ENCODE assay signal across 6 cellular contexts in the genomic region with DNA sequence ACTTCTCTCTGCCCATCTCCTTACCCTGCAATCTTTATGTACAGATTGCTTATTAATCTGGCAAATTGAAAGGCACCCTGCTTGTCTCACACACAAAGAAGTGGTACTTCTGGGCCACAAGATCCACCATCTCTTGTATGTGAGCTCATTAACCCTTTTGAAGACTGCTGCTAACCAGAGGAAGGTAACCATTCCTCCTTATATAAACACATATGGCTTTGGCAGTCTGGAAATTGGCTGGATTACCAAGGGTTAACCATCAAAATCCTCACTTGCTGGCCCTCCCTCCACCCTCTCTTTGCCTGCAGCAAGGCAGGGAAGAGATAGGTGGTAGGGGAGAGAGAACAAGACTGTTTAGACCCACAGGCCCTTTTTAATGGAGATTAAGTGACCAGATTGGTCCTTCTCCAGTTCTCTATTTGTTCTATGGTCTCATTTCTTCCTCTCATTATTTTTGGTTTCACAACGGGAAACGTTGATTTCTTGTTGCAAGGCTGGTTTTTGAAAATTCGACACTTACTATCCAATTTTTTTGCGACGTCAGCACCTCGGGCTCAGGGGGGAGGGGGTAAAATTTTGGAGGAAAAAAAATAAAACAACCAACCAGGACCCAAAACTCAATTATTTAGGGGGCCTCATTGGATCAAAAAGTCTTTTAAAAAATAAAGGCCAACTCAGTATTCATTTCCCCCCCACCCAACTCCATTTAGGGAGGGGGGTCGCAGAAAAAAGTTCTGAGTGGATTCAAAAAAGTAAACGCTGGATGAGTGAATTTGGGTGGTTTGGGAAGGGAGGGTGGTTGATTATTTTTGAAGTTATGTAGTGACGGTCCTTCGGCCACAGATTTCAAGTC. TPM values are rescaled to one million over a fixed set of nuclear protein-coding genes. Genes with fewer than 3 reads are reported as not detected.
A peak's percentile ranks its signal among the peaks of the same experiment; 100 is the strongest.
DNase-seq lines count a peak whose midpoint lies in the region; ATAC-seq and TF ChIP-seq lines count a peak whose summit lies in the region.

No MANE protein-coding gene starts in this region.

- peak overlapping the region; percentile 95 for H3K56ac ChIP-seq in H9 (ENCODE audit: insufficient read length, low read depth, low read length)

- peaks cover 4% of the 10 kb centered on the region; the same call in 1 of the 2 replicates for H3K4me1 ChIP-seq in H9 (ENCODE audit: insufficient read depth, low read length)
- peaks cover 37% of the 10 kb centered on the region for H3K4me1 ChIP-seq in OCI-LY7 (ENCODE audit: insufficient read depth, low read length, poor library complexity, severe bottlenecking)
- peaks cover 30 to 36% of the 10 kb centered on the region in 2 donors for H3K4me1 ChIP-seq in duodenal mucosa (ENCODE audit: control insufficient read depth in 1 of 2, insufficient read depth in 2 of 2, low read length in 2 of 2)
- H3K4me1 ChIP-seq in ovary (ENCODE audit: insufficient read depth) = peaks cover 3% of the 10 kb centered on the region

- H3K4me3 Mint-ChIP-seq in H9 = peak overlapping the region; percentile 92 to 97

- peaks cover 32 to 58% (median 49%) of the 10 kb centered on the region in 3 experiments for H3K36me3 Mint-ChIP-seq in H9 (ENCODE audit: insufficient read depth in 1 of 3, low read depth in 3 of 3)

- TF ChIP-seq CTCF in H9 (conservative IDR thresholded peaks at IDR 0.05) (no peak), OCI-LY7 (conservative IDR thresholded peaks at IDR 0.05; ENCODE audit: low read length) (no peak), ovary (IDR thresholded peaks at IDR 0.05) (no peak)

- ATAC-seq in GM18517 (IDR thresholded peaks at IDR 0.05; ENCODE audit: unreplicated experiment) = no peak

- H3K36me3 ChIP-seq in OCI-LY7 (ENCODE audit: insufficient read depth, low read length) (peaks cover 72% of the 10 kb centered on the region), duodenal mucosa (ENCODE audit: control insufficient read depth in 1 of 2, insufficient read depth in 2 of 2, low read length in 2 of 2) (peaks cover 23 to 28% of the 10 kb centered on the region in 2 donors), ovary (no peaks in the 10 kb centered on the region)

- H3K27ac ChIP-seq in H9 (ENCODE audit: insufficient read length, low read depth, low read length) = peak overlapping the region; percentile 90
- peak overlapping the region; percentile 91 for H3K27ac ChIP-seq in OCI-LY7 (ENCODE audit: low read depth, low read length, poor library complexity, severe bottlenecking)
- peak overlapping the region; percentile 98 for H3K27ac ChIP-seq in duodenal mucosa (ENCODE audit: low read depth, low read length)
- H3K27ac ChIP-seq in ovary = peak overlapping the region; percentile 95

- peak overlapping the region; percentile 87 for H3K18ac ChIP-seq in H9 (ENCODE audit: insufficient read length, low read depth, low read length)

- H2BK12ac ChIP-seq in H9 (ENCODE audit: insufficient read length, low read depth, low read length) = no peak overlapping the region

- H2BK5ac ChIP-seq in H9 (ENCODE audit: insufficient read length, low read length) = peak overlapping the region; percentile 59

- H3K4ac ChIP-seq in H9 (ENCODE audit: low read depth, low read length) = no peak overlapping the region; the same call in 1 of the 2 replicates

- no peak overlapping the region for H2AFZ ChIP-seq in H9 (ENCODE audit: low read length)
- no peak overlapping the region for H2AFZ ChIP-seq in OCI-LY7 (ENCODE audit: low read length)

- H4K8ac ChIP-seq in H9 (replicated peaks; ENCODE audit: insufficient read length, low read depth, low read length) = no peak overlapping the region

- H3K9me3 ChIP-seq in H9 (ENCODE audit: control insufficient read depth, low read depth, low read length) (no peaks in the 10 kb centered on the region), OCI-LY7 (ENCODE audit: low read length) (no peaks in the 10 kb centered on the region), duodenal mucosa (ENCODE audit: control insufficient read depth in 1 of 2, low read length in 2 of 2) (no peaks in the 10 kb centered on the region), ovary (no peaks in the 10 kb centered on the region)

- no peak overlapping the region for H3K23ac ChIP-seq in H9 (ENCODE audit: insufficient read length, low read depth, low read length)

- POLR2A ChIA-PET in OCI-LY7 (lab: Charles Lee) = interaction anchor here (0.5 to 2.0 kb wide), 5 partner anchors 50 to 105 kb away, joined by 3 to 8 read pairs (median 3); a partner anchor contains a TSS

- H3K79me2 ChIP-seq in H9 (ENCODE audit: insufficient read depth, low read length) (peaks cover 2% of the 10 kb centered on the region; the same call in 1 of the 2 replicates), OCI-LY7 (ENCODE audit: insufficient read depth, low read depth, low read length) (peaks cover 75% of the 10 kb centered on the region)

- no peaks in the 10 kb centered on the region for H3K9me2 ChIP-seq in OCI-LY7 (ENCODE audit: insufficient read depth, low read length)

- H4K20me1 ChIP-seq in H9 (ENCODE audit: control insufficient read depth, insufficient read depth, insufficient read length) (no peaks in the 10 kb centered on the region), OCI-LY7 (ENCODE audit: insufficient read depth, low read length) (peaks cover 25% of the 10 kb centered on the region; the same call in 1 of the 2 replicates)

- peak overlapping the region; percentile 99 to 100 (median 100) for H3K27ac Mint-ChIP-seq in H9

- 100% methylated on average over 1 of the region's 10 CpGs for WGBS in H9 (ENCODE audit: extremely low coverage, insufficient read length, low lambda C conversion rate)
- 0 to 1% (median 0%) methylated on average over 10 of the region's 10 CpGs for WGBS in ovary, 3 donors

- H2BK20ac ChIP-seq in H9 (ENCODE audit: low read depth, low read length, poor library complexity, severe bottlenecking) = no peak overlapping the region

- H3K27me3 ChIP-seq in H9 (ENCODE audit: insufficient read depth, low read length) = no peaks in the 10 kb centered on the region
- no peaks in the 10 kb centered on the region for H3K27me3 ChIP-seq in duodenal mucosa (ENCODE audit: control insufficient read depth in 1 of 2, insufficient read depth in 2 of 2, low read length in 2 of 2)
- no peaks in the 10 kb centered on the region for H3K27me3 ChIP-seq in ovary

- peak; percentile 45 for DNase-seq in H9
- peak; percentile 66 for DNase-seq in OCI-LY7 (ENCODE audit: low spot score)
- no peak for DNase-seq in ovary
- no peak for DNase-seq in AG08396 (ENCODE audit: low spot score)

- peak overlapping the region; percentile 71 for H2AK5ac ChIP-seq in H9 (ENCODE audit: insufficient read length, low read length)

- no TSS peak for BruUV-seq in OCI-LY7 (replicated peaks; lab: Mats Ljungman, UMichigan)

- peak overlapping the region; percentile 63 for H4K5ac ChIP-seq in H9 (ENCODE audit: insufficient read length, low read depth, low read length)

- H3K4me2 ChIP-seq in H9 (ENCODE audit: insufficient read depth, insufficient read length, low read length) (peak overlapping the region; percentile 89), OCI-LY7 (ENCODE audit: low read length) (peak overlapping the region; percentile 99)

- peaks cover 21% of the 10 kb centered on the region for H3K23me2 ChIP-seq in H9 (ENCODE audit: insufficient read length, low read depth, low read length, poor library complexity, severe bottlenecking)

- peak overlapping the region; percentile 88 for H3K4me3 ChIP-seq in OCI-LY7 (ENCODE audit: low read depth, low read length, poor library complexity, severe bottlenecking)
- peak overlapping the region; percentile 94 to 99 for H3K4me3 ChIP-seq in duodenal mucosa (ENCODE audit: low read depth in 1 of 2, low read length in 2 of 2)
- H3K4me3 ChIP-seq in ovary = peak overlapping the region; percentile 90

- no peak overlapping the region; the same call in 1 of the 2 replicates for H2BK15ac ChIP-seq in H9 (ENCODE audit: low read depth, low read length)

- H3K9ac ChIP-seq in H9 (ENCODE audit: extremely low read depth, insufficient read length, low read length) = peak overlapping the region; percentile 99
- peak overlapping the region; percentile 100 for H3K9ac ChIP-seq in duodenal mucosa (ENCODE audit: low read depth in 1 of 2, low read length in 2 of 2)

- H3K79me1 ChIP-seq in H9 (ENCODE audit: insufficient read depth, low read depth, low read length, poor library complexity, severe bottlenecking) = peaks cover 4% of the 10 kb centered on the region

- H3K14ac ChIP-seq in H9 (ENCODE audit: insufficient read depth, low read length) = peak overlapping the region; percentile 83

- no peak for TF ChIP-seq POLR2A in ovary (IDR thresholded peaks at IDR 0.05)

- TF ChIP-seq EP300 in ovary (IDR thresholded peaks at IDR 0.05) = no peak

- peaks cover 36 to 40% of the 10 kb centered on the region in 2 experiments for H3K4me1 Mint-ChIP-seq in H9

- intact Hi-C loops in OCI-LY7 (cut with micrococcal nuclease; ENCODE audit: unreplicated experiment) = loop anchor here (2.0 to 5.0 kb wide), 5 partner anchors 45 to 586 kb away; a partner anchor contains a TSS
- intact Hi-C loops in ovary (cut with DNase I) = loop anchor here in 1 of 4 donors (5.0 kb wide), 1 partner anchor 71 kb away; a partner anchor contains a TSS

- no peak overlapping the region for H2BK120ac ChIP-seq in H9 (ENCODE audit: low read depth, low read length, poor library complexity, severe bottlenecking)

- H3K27me3 Mint-ChIP-seq in H9 (ENCODE audit: low read depth) = no peaks in the 10 kb centered on the region; the same call in 1 of the 2 replicates

- CTCF ChIA-PET in OCI-LY7 (lab: Charles Lee; ENCODE audit: unreplicated experiment) = no interaction called here

- H4K91ac ChIP-seq in H9 (ENCODE audit: insufficient read length, low read depth, low read length) = no peak overlapping the region

- peaks cover 8 to 12% of the 10 kb centered on the region in 2 experiments; a peak in 3 of 5 replicates for H3K9me3 Mint-ChIP-seq in H9

- no peak overlapping the region for H3T11ph ChIP-seq in H9 (ENCODE audit: low read length)

RNA-seq across cellular contexts. Expression of a gene that starts 0.9 kb away (rescaled TPM):
- total RNA-seq in H9 (2021) (123 and 126 TPM in 2 replicates), OCI-LY7 (2022) (150 and 155 TPM in 2 replicates), ovary (100 to 1,000 TPM in 1 of 7 donors, 10 to 100 TPM in 6; 44.7 to 106 (median 76.0) TPM)
- total RNA-seq in OCI-LY7 (2014; rRNA removed; shearing (Covaris generic)) = 103 and 126 TPM in 2 replicates
- 10 to 100 TPM; 34.7 to 88.3 TPM for polyA plus RNA-seq in ovary

RNA-seq across cellular contexts. Expression of a gene that starts 1.5 kb away (rescaled TPM):
- total RNA-seq in H9 (2021) (49.7 and 54.0 TPM in 2 replicates), OCI-LY7 (2022) (77.3 and 79.6 TPM in 2 replicates), ovary (10 to 100 TPM; 40.7 to 61.4 (median 52.9) TPM)
- 44.2 and 59.0 TPM in 2 replicates for total RNA-seq in OCI-LY7 (2014; rRNA removed; shearing (Covaris generic))
- polyA plus RNA-seq in ovary = 10 to 100 TPM; 62.4 to 69.0 TPM

RNA-seq across cellular contexts. Expression of a gene that starts 10.5 kb away (rescaled TPM):
- 19.6 and 20.1 TPM in 2 replicates for total RNA-seq in H9 (2021)
- total RNA-seq in OCI-LY7 (2014; rRNA removed; shearing (Covaris generic)) = 4.7 and 10.4 TPM in 2 replicates
- total RNA-seq in OCI-LY7 (2022) = 17.8 and 19.6 TPM in 2 replicates
- 10 to 100 TPM in 4 of 7 donors, 1 to 10 TPM in 3; 5.6 to 20.5 (median 11.4) TPM for total RNA-seq in ovary
- 10 to 100 TPM in 1 of 2 donors, 1 to 10 TPM in 1; 9.2 to 18.6 TPM for polyA plus RNA-seq in ovary

RNA-seq across cellular contexts. Expression of a gene that starts 30.7 kb away (rescaled TPM):
- 22.2 and 23.9 TPM in 2 replicates for total RNA-seq in H9 (2021)
- 9.1 and 14.7 TPM in 2 replicates for total RNA-seq in OCI-LY7 (2014; rRNA removed; shearing (Covaris generic))
- total RNA-seq in OCI-LY7 (2022) = 26.7 and 29.5 TPM in 2 replicates
- 10 to 100 TPM in 6 of 7 donors, 1 to 10 TPM in 1; 6.0 to 20.0 (median 14.8) TPM for total RNA-seq in ovary
- polyA plus RNA-seq in ovary = 1 to 10 TPM; 6.4 to 9.3 TPM

RNA-seq across cellular contexts. Expression of a gene that starts 44.9 kb away (rescaled TPM):
- total RNA-seq in H9 (2021) = 118 TPM in 2 replicates
- 53.0 and 126 TPM in 2 replicates for total RNA-seq in OCI-LY7 (2014; rRNA removed; shearing (Covaris generic))
- 83.1 and 86.7 TPM in 2 replicates for total RNA-seq in OCI-LY7 (2022)
- total RNA-seq in ovary = 10 to 100 TPM; 16.3 to 50.5 (median 36.0) TPM
- polyA plus RNA-seq in ovary = 10 to 100 TPM; 18.8 to 60.6 TPM

Comparison
In these comparisons a context has a peak if more than half of its experiments do, and no peak if none do; other contexts are left out.
1. DNase-seq: peak in H9 (single experiment) and OCI-LY7 (single experiment); none in ovary (0 of 5) and AG08396 (single experiment).
2. Peak in every context shown above with its lines, with median percentiles within 50 percentile points of each other: H3K27ac ChIP-seq and H3K4me3 ChIP-seq.